14 cellular contexts compared by ENCODE assay signal in genomic region chr4:136644279-136644678, GRCh38.
DNase-seq lines count a peak whose midpoint lies in the region; TF ChIP-seq lines count a peak whose summit lies in the region.
"Had no signal": no experiment of that assay in that cellular context is flagged by ENCODE, and none has a peak within 500 bp of the region (broad histone marks: within the 10 kb centered on the region; RNA-seq: fewer than 3 reads in every experiment).

No MANE protein-coding gene starts in this region.

- H3K4ac ChIP-seq in mesendoderm (ENCODE audit: low read depth, low read length) = no peak overlapping the region

- no peak overlapping the region for H2BK5ac ChIP-seq in mesendoderm (ENCODE audit: low read length)

- no peak overlapping the region for H3K18ac ChIP-seq in mesendoderm (ENCODE audit: low read length)

- no peaks in the 10 kb centered on the region for H3K79me2 ChIP-seq in mesendoderm (ENCODE audit: control insufficient read depth, insufficient read depth, low read length)

- H3K36me3 Mint-ChIP-seq in immature natural killer cell = no peaks in the 10 kb centered on the region

- H3K27ac ChIP-seq in HEK293 (ENCODE audit: extremely low read depth, low read depth, low read length) = no peak overlapping the region
- H3K27ac ChIP-seq in mesendoderm (ENCODE audit: low read depth, low read length) = no peak overlapping the region
- H3K27ac ChIP-seq: HL-60 had no signal

- POLR2A ChIA-PET in HEK293 (lab: Yijun Ruan, JAX) = no interaction called here

- no peak overlapping the region for H3K9ac ChIP-seq in mesendoderm (ENCODE audit: low read length)

- H3K79me1 ChIP-seq in mesendoderm (ENCODE audit: low read length) = no peaks in the 10 kb centered on the region

- H3K9me3 Mint-ChIP-seq in immature natural killer cell = peaks cover 0 to 4% (median 0%) of the 10 kb centered on the region in 6 donors

- no peak overlapping the region for H3K56ac ChIP-seq in mesendoderm (ENCODE audit: low read length)

- peak; percentile 63 for DNase-seq in NCI-H82 (lab: John Stamatoyannopoulos, UW)
- peak; percentile 22 for DNase-seq in amniotic epithelial cell (ENCODE audit: low read depth)
- DNase-seq in mesendoderm = peak; percentile 85
- no peak for DNase-seq in amniotic stem cell (lab: John Stamatoyannopoulos, UW)
- DNase-seq in activated T-cell treated with anti-CD3 and anti-CD28 coated beads for 4 hours = no peak
- no peak for DNase-seq in immature natural killer cell
- DNase-seq: C1 segment of cervical spinal cord; CD4-positive, alpha-beta T cell; DMS79; GOT3; H9 had no signal

- CTCF ChIA-PET in HEK293 (lab: Yijun Ruan, JAX) = interaction anchor here (0.6 kb wide), 1 partner anchor 596 kb away, joined by 4 read pairs; no protein-coding TSS in a partner anchor

- no peaks in the 10 kb centered on the region for H3K27me3 ChIP-seq in mesendoderm (ENCODE audit: insufficient read depth, low read length, poor library complexity)

- H4K5ac ChIP-seq in mesendoderm (ENCODE audit: low read length) = no peak overlapping the region

- H4K8ac ChIP-seq in mesendoderm (ENCODE audit: low read depth, low read length) = no peak overlapping the region

- H3K4me3 ChIP-seq in HEK293 (ENCODE audit: low read depth, low read length) (no peak overlapping the region), mesendoderm (ENCODE audit: low read length) (no peak overlapping the region)

- no peak overlapping the region for H2AK5ac ChIP-seq in mesendoderm (ENCODE audit: low read length)

- no peak overlapping the region for H3K27ac Mint-ChIP-seq in immature natural killer cell
- H3K27ac Mint-ChIP-seq: B cell; CD4-positive, alpha-beta T cell; H9 had no signal

- H3K9me3 ChIP-seq in HEK293 (ENCODE audit: control insufficient read depth, insufficient read depth, low read depth, low read length) = no peaks in the 10 kb centered on the region

- H3K23ac ChIP-seq in mesendoderm (ENCODE audit: low read length) = no peak overlapping the region

- H2BK15ac ChIP-seq in mesendoderm (replicated peaks; ENCODE audit: low read depth) = no peak overlapping the region

- H3K4me1 Mint-ChIP-seq in immature natural killer cell = peaks cover 7 to 8% of the 10 kb centered on the region in 2 donors
- H3K4me1 Mint-ChIP-seq: B cell had no signal

- H2BK120ac ChIP-seq in mesendoderm (ENCODE audit: low read depth, low read length) = no peak overlapping the region

- H3K36me3 ChIP-seq in HEK293 (ENCODE audit: control insufficient read depth in 2 of 2, insufficient read depth in 1 of 2, low read length in 2 of 2) = no peaks in the 10 kb centered on the region
- H3K36me3 ChIP-seq in mesendoderm (ENCODE audit: control insufficient read depth, insufficient read depth, low read length) = no peaks in the 10 kb centered on the region

- no peak overlapping the region for H3K4me2 ChIP-seq in mesendoderm (ENCODE audit: low read length)

- H3K4me3 Mint-ChIP-seq in immature natural killer cell = no peak overlapping the region
- H3K4me3 Mint-ChIP-seq: B cell; CD4-positive, alpha-beta T cell; H9 had no signal

- H3K27me3 Mint-ChIP-seq in immature natural killer cell (ENCODE audit: low read depth in 3 of 3) = peaks cover 0 to 3% (median 2%) of the 10 kb centered on the region in 3 donors
- H3K27me3 Mint-ChIP-seq: B cell; CD4-positive, alpha-beta T cell had no signal

- TF ChIP-seq CTCF in HEK293 (tag by site-specific recombination; IDR thresholded peaks at IDR 0.05) = no peak

- H3K4me1 ChIP-seq in HEK293 (ENCODE audit: control insufficient read depth, insufficient read depth, low read length) (no peaks in the 10 kb centered on the region), mesendoderm (ENCODE audit: control insufficient read depth, low read depth, low read length) (no peaks in the 10 kb centered on the region)

TF ChIP-seq in HEK293, 187 proteins besides CTCF, POLR2A, EP300 and RAD21:
- TF ChIP-seq TCF7L2 (IDR thresholded peaks at IDR 0.05; ENCODE audit: borderline replicate concordance, low read depth, low read length) (peak; percentile 38; the same call in 1 of the 2 replicates), ZNF843 (tag by site-specific recombination; IDR thresholded peaks at IDR 0.05) (no peak), ZNF155 (tag by site-specific recombination; IDR thresholded peaks at IDR 0.05) (no peak)

Comparison
In these comparisons a context has a peak if more than half of its experiments do, and no peak if none do; other contexts are left out.
1. DNase-seq: peak in NCI-H82 (single experiment), amniotic epithelial cell (single experiment) and mesendoderm (single experiment); none in amniotic stem cell (single experiment), activated T-cell treated with anti-CD3 and anti-CD28 coated beads for 4 hours (single experiment) and immature natural killer cell (0 of 3).